Comparison of ENCODE assay signal across 1 cellular context in the genomic region with DNA sequence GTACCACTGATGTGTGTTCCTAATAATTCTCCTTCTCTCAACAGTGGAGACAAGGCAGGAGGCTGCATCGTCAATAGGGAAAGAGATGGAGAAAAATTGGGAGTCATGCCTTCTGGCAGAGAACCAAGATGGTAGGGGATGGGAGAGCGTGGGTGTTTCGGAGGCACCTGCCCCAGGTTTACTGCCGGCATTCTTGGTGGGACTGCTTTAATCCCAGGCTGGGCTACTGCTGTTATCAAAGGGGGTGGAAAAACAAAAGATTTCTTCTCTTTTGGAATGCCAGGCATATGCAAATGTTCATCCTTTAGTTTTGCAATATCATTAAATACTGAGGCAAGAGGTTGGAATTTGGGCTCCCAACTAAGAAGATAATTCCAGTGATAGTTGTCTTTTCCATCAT.
TF ChIP-seq lines count a peak whose summit lies in the region.

No MANE protein-coding gene starts in this region.

TF ChIP-seq in WTC11, 78 proteins besides CTCF, POLR2A, EP300 and RAD21 (continued from another document):
- TF ChIP-seq, protein P1, sequence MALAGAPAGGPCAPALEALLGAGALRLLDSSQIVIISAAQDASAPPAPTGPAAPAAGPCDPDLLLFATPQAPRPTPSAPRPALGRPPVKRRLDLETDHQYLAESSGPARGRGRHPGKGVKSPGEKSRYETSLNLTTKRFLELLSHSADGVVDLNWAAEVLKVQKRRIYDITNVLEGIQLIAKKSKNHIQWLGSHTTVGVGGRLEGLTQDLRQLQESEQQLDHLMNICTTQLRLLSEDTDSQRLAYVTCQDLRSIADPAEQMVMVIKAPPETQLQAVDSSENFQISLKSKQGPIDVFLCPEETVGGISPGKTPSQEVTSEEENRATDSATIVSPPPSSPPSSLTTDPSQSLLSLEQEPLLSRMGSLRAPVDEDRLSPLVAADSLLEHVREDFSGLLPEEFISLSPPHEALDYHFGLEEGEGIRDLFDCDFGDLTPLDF (CRISPR knock-in tag; IDR thresholded peaks at IDR 0.05): no peak
- TF ChIP-seq, protein P2, sequence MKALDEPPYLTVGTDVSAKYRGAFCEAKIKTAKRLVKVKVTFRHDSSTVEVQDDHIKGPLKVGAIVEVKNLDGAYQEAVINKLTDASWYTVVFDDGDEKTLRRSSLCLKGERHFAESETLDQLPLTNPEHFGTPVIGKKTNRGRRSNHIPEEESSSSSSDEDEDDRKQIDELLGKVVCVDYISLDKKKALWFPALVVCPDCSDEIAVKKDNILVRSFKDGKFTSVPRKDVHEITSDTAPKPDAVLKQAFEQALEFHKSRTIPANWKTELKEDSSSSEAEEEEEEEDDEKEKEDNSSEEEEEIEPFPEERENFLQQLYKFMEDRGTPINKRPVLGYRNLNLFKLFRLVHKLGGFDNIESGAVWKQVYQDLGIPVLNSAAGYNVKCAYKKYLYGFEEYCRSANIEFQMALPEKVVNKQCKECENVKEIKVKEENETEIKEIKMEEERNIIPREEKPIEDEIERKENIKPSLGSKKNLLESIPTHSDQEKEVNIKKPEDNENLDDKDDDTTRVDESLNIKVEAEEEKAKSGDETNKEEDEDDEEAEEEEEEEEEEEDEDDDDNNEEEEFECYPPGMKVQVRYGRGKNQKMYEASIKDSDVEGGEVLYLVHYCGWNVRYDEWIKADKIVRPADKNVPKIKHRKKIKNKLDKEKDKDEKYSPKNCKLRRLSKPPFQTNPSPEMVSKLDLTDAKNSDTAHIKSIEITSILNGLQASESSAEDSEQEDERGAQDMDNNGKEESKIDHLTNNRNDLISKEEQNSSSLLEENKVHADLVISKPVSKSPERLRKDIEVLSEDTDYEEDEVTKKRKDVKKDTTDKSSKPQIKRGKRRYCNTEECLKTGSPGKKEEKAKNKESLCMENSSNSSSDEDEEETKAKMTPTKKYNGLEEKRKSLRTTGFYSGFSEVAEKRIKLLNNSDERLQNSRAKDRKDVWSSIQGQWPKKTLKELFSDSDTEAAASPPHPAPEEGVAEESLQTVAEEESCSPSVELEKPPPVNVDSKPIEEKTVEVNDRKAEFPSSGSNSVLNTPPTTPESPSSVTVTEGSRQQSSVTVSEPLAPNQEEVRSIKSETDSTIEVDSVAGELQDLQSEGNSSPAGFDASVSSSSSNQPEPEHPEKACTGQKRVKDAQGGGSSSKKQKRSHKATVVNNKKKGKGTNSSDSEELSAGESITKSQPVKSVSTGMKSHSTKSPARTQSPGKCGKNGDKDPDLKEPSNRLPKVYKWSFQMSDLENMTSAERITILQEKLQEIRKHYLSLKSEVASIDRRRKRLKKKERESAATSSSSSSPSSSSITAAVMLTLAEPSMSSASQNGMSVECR (CRISPR knock-in tag; IDR thresholded peaks at IDR 0.05; ENCODE audit: borderline replicate concordance): no peak
TF ChIP-seq in WTC11: peak in this region for 0.
